8 cellular contexts compared by ENCODE assay signal in genomic region chr4:41361831-41362646, GRCh38.
DNase-seq lines count a peak whose midpoint lies in the region; ATAC-seq, FAIRE-seq and TF ChIP-seq lines count a peak whose summit lies in the region.

No MANE protein-coding gene starts in this region.

- TF ChIP-seq POLR2A in HepG2 (IDR thresholded peaks at IDR 0.05; ENCODE audit: insufficient read depth in 1 of 2, low read depth in 2 of 2, low read length in 2 of 2) = no peak
- TF ChIP-seq POLR2A in GM12891 (IDR thresholded peaks at IDR 0.05; ENCODE audit: low read depth, low read length) = no peak

- CTCF ChIA-PET in HepG2 (lab: Yijun Ruan, JAX; ENCODE audit: low intra/inter-chr PET ratio, low total read pairs) = no interaction called here

- H3K4me1 ChIP-seq in liver (ENCODE audit: control insufficient read depth in 4 of 4, insufficient read depth in 4 of 4, low read length in 3 of 4) (peaks cover 4 to 29% (median 11%) of the 10 kb centered on the region in 4 donors), HepG2 (ENCODE audit: insufficient read depth, low read length) (peaks cover 9% of the 10 kb centered on the region; the same call in 1 of the 2 replicates), mucosa of rectum (ENCODE audit: control insufficient read depth in 2 of 2, insufficient read depth in 2 of 2, low read length in 2 of 2) (peaks cover 6 to 10% of the 10 kb centered on the region in 2 donors)

- in situ Hi-C loops in HepG2 (cut with HindIII; ENCODE audit: extremely low pct_ligation_motif_present, low pct_unique_long_range_greater_than_20kb) = no loop called here

- no peak overlapping the region for H3K4me2 ChIP-seq in HepG2 (ENCODE audit: low read depth, low read length)

- H3K27ac ChIP-seq in liver (ENCODE audit: low read depth in 1 of 2, low read length in 2 of 2) (peak overlapping the region; percentile 75 to 90), HepG2 (ENCODE audit: extremely low read length, insufficient read depth, low read length) (no peak overlapping the region), dorsolateral prefrontal cortex (peak overlapping the region; percentile 82 to 100 (median 97)), mucosa of rectum (ENCODE audit: low read depth in 2 of 2, low read length in 2 of 2) (no peak overlapping the region)

- WGBS in liver = 57% methylated on average over 9 of the region's 9 CpGs
- 43% methylated on average over 9 of the region's 9 CpGs for WGBS in HepG2 (ENCODE audit: low lambda C conversion rate)

- no peak for TF ChIP-seq EP300 in HepG2 (IDR thresholded peaks at IDR 0.05; ENCODE audit: low read depth in 2 of 2, low read length in 2 of 2)
- no peak for TF ChIP-seq EP300 in HepG2 (CRISPR knock-in tag; IDR thresholded peaks at IDR 0.05; ENCODE audit: borderline replicate concordance)

- no peaks in the 10 kb centered on the region for H3K36me3 ChIP-seq in liver (ENCODE audit: control insufficient read depth in 4 of 4, insufficient read depth in 3 of 4, low read depth in 1 of 4, low read length in 3 of 4)
- H3K36me3 ChIP-seq in HepG2 (replicated peaks in 1 of 2; ENCODE audit: control insufficient read depth in 1 of 2, insufficient read depth in 2 of 2, low read length in 2 of 2) = no peaks in the 10 kb centered on the region
- no peaks in the 10 kb centered on the region for H3K36me3 ChIP-seq in mucosa of rectum (ENCODE audit: control insufficient read depth in 2 of 2, insufficient read depth in 2 of 2, low read length in 2 of 2)

- no peak for FAIRE-seq in HepG2 (lab: Jason Lieb, UNC)
- FAIRE-seq in GM12891 (lab: Jason Lieb, UNC) = no peak

- no peaks in the 10 kb centered on the region for H3K79me2 ChIP-seq in HepG2 (ENCODE audit: insufficient read depth, low read length)

- no peaks in the 10 kb centered on the region for H3K27me3 ChIP-seq in liver (ENCODE audit: control insufficient read depth in 4 of 4, insufficient read depth in 4 of 4, low read length in 3 of 4)
- H3K27me3 ChIP-seq in HepG2 (ENCODE audit: control insufficient read depth in 1 of 2, insufficient read depth in 2 of 2, low read length in 2 of 2) = peaks cover 5 to 49% of the 10 kb centered on the region in 2 experiments
- no peaks in the 10 kb centered on the region for H3K27me3 ChIP-seq in dorsolateral prefrontal cortex
- no peaks in the 10 kb centered on the region for H3K27me3 ChIP-seq in mucosa of rectum (ENCODE audit: control insufficient read depth in 2 of 2, insufficient read depth in 2 of 2, low read length in 2 of 2)

- H4K20me1 ChIP-seq in HepG2 (ENCODE audit: insufficient read depth, low read length) = no peaks in the 10 kb centered on the region

- DNase-seq in HepG2 (ENCODE audit: low spot score) = no peak
- peak in 1 of 10 donors; percentile 28 for DNase-seq in dorsolateral prefrontal cortex
- no peak for DNase-seq in GM12891 (ENCODE audit: insufficient read length, low spot score)
- no peak for DNase-seq in activated effector memory CD4-positive, alpha-beta T cell treated with Interleukin-2 at 50 U/mL for 16 hours

- BruUV-seq in HepG2 (replicated peaks; lab: Mats Ljungman, UMichigan) = no TSS peak

- peak overlapping the region; percentile 62 to 95 (median 76) for H3K4me3 ChIP-seq in liver (ENCODE audit: low read depth in 1 of 3, low read length in 3 of 3)
- H3K4me3 ChIP-seq in HepG2 (replicated peaks in 1 of 3; ENCODE audit: insufficient read depth in 1 of 3, low read depth in 2 of 3, low read length in 3 of 3) = no peak overlapping the region
- peak overlapping the region; percentile 64 to 97 (median 86) for H3K4me3 ChIP-seq in dorsolateral prefrontal cortex
- H3K4me3 ChIP-seq in mucosa of rectum (ENCODE audit: low read length in 2 of 2) = peak overlapping the region; percentile 73 to 78

- no peak for TF ChIP-seq RAD21 in liver (IDR thresholded peaks at IDR 0.05)
- no peak for TF ChIP-seq RAD21 in HepG2 (CRISPR knock-in tag; IDR thresholded peaks at IDR 0.05)

- ATAC-seq in HepG2 (no peak), GM18517 (IDR thresholded peaks at IDR 0.05; ENCODE audit: unreplicated experiment) (no peak), HG02885 (IDR thresholded peaks at IDR 0.05; ENCODE audit: poor library complexity, unreplicated experiment) (no peak)

- H3K9ac ChIP-seq in liver (ENCODE audit: low read depth in 1 of 2, low read length in 2 of 2) (peak overlapping the region in 1 of 2 donors; percentile 69), HepG2 (ENCODE audit: insufficient read depth, low read depth, low read length) (no peak overlapping the region), mucosa of rectum (ENCODE audit: low read depth in 1 of 2, low read length in 2 of 2) (peak overlapping the region; percentile 43 to 57)

- H3K9me3 ChIP-seq in liver (ENCODE audit: control insufficient read depth in 4 of 4, low read length in 3 of 4) (no peaks in the 10 kb centered on the region), HepG2 (ENCODE audit: low read length) (no peaks in the 10 kb centered on the region), mucosa of rectum (ENCODE audit: control insufficient read depth in 2 of 2, low read length in 2 of 2) (no peaks in the 10 kb centered on the region)

- intact Hi-C loops in HepG2 (cut with micrococcal nuclease; ENCODE audit: unreplicated experiment) = no loop called here
- intact Hi-C loops in dorsolateral prefrontal cortex (cut with DNase I) = loop anchor here (2.0 to 5.0 kb wide), 3 partner anchors 70 to 280 kb away; no protein-coding TSS in a partner anchor

- H2AFZ ChIP-seq in HepG2 (ENCODE audit: low read length) = no peak overlapping the region

- no peak for TF ChIP-seq CTCF in liver (IDR thresholded peaks at IDR 0.05; ENCODE audit: low read depth, low read length, missing input control)
- TF ChIP-seq CTCF in HepG2 (CRISPR knock-in tag; IDR thresholded peaks at IDR 0.05) = no peak
- no peak for TF ChIP-seq CTCF in dorsolateral prefrontal cortex (IDR thresholded peaks at IDR 0.05 in 54 of 56, conservative IDR thresholded peaks at IDR 0.05 in 2 of 56; ENCODE audit: low read depth in 1 of 56, partially characterized antibody in 56 of 56)

- POLR2A ChIA-PET in HepG2 (lab: Yijun Ruan, JAX) = no interaction called here

TF ChIP-seq in liver, 16 proteins besides CTCF, POLR2A, EP300 and RAD21 (continues in another document):
- TF ChIP-seq FOXA2 (IDR thresholded peaks at IDR 0.05) = no peak
- no peak for TF ChIP-seq FOXA1 (IDR thresholded peaks at IDR 0.05)
- TF ChIP-seq SP1 (IDR thresholded peaks at IDR 0.05) = no peak

TF ChIP-seq in HepG2, 621 proteins besides CTCF, POLR2A, EP300 and RAD21 (continues in another document):
- TF ChIP-seq ETS1 (CRISPR knock-in tag; IDR thresholded peaks at IDR 0.05) = no peak
- TF ChIP-seq ZBTB37 (CRISPR knock-in tag; IDR thresholded peaks at IDR 0.05) = no peak

TF ChIP-seq in GM12891, 5 proteins besides CTCF, POLR2A, EP300 and RAD21:
- no peak for TF ChIP-seq SPI1 (IDR thresholded peaks at IDR 0.05; ENCODE audit: low read depth, low read length)

Comparison
In these comparisons a context has a peak if more than half of its experiments do, and no peak if none do; other contexts are left out.
1. H3K27ac ChIP-seq: peak in liver (2 of 2) and dorsolateral prefrontal cortex (59 of 59); none in HepG2 (single experiment) and mucosa of rectum (0 of 2).
2. H3K4me3 ChIP-seq: peak in liver (3 of 3), dorsolateral prefrontal cortex (59 of 59) and mucosa of rectum (2 of 2); none in HepG2 (0 of 3).